In genomic region chr4:165905405-165906027, GRCh38 we compare ENCODE assay signal across 27 cellular contexts. TPM values are rescaled to one million over a fixed set of nuclear protein-coding genes. Genes with fewer than 3 reads are reported as not detected.
DNase-seq lines count a peak whose midpoint lies in the region; ATAC-seq, FAIRE-seq and TF ChIP-seq lines count a peak whose summit lies in the region.
"Had no signal": no experiment of that assay in that cellular context is flagged by ENCODE, and none has a peak within 500 bp of the region (broad histone marks: within the 10 kb centered on the region; RNA-seq: fewer than 3 reads in every experiment).

No MANE protein-coding gene starts in this region.

- no peak overlapping the region for H3K9ac ChIP-seq in SK-N-SH
- H3K9ac ChIP-seq in endothelial cell of umbilical vein (replicated peaks; ENCODE audit: extremely low read depth, insufficient read depth, low read length) = peak overlapping the region; percentile 25
- no peak overlapping the region for H3K9ac ChIP-seq in parathyroid adenoma
- H3K9ac ChIP-seq: BLaER1 treated with 17β-estradiol and CSF1 and Interleukin-3, amounts not matched to agents 10 nM and 100 nM had no signal

- no peaks in the 10 kb centered on the region for H3K9me1 ChIP-seq in endothelial cell of umbilical vein (replicated peaks; ENCODE audit: control insufficient read depth, extremely low read depth, insufficient read depth, low read length)

- intact Hi-C loops in endothelial cell of umbilical vein (cut with micrococcal nuclease) = loop anchor here (2.0 kb wide), 1 partner anchor 33 kb away; the partner anchor contains the start of gene TLL1

- no peak overlapping the region for H3K4me3 Mint-ChIP-seq in T-helper 17 cell
- H3K4me3 Mint-ChIP-seq: type B pancreatic cell had no signal

- H4K20me1 ChIP-seq in SK-N-SH (ENCODE audit: insufficient read depth) = no peaks in the 10 kb centered on the region
- H4K20me1 ChIP-seq in endothelial cell of umbilical vein (replicated peaks; ENCODE audit: control insufficient read depth, extremely low read depth, insufficient read depth, low read length) = no peaks in the 10 kb centered on the region
- H4K20me1 ChIP-seq: BLaER1 treated with 17β-estradiol and CSF1 and Interleukin-3, amounts not matched to agents 10 nM and 100 nM had no signal

- H3K79me2 ChIP-seq in SK-N-SH (ENCODE audit: insufficient read depth) = no peaks in the 10 kb centered on the region
- H3K79me2 ChIP-seq in endothelial cell of umbilical vein (ENCODE audit: control insufficient read depth, insufficient read depth, low read length) = no peaks in the 10 kb centered on the region
- no peaks in the 10 kb centered on the region for H3K79me2 ChIP-seq in parathyroid adenoma

- POLR2A ChIA-PET in SK-N-SH (lab: Yijun Ruan, JAX) = no interaction called here
- POLR2A ChIA-PET in endothelial cell of umbilical vein (lab: Charles Lee) = no interaction called here

- no peaks in the 10 kb centered on the region for H3K4me1 Mint-ChIP-seq in T-helper 17 cell

- TF ChIP-seq RAD21 in SK-N-SH (IDR thresholded peaks at IDR 0.05; ENCODE audit: low read length) = no peak

- peak; percentile 85 for FAIRE-seq in endothelial cell of umbilical vein (lab: Jason Lieb, UNC)
- FAIRE-seq: GM18507, H1 had no signal

- TF ChIP-seq EP300 in SK-N-SH (IDR thresholded peaks at IDR 0.05; ENCODE audit: borderline replicate concordance in 1 of 2, low read depth in 1 of 2, low read length in 1 of 2) = no peak

- H2AFZ ChIP-seq in SK-N-SH (ENCODE audit: low read depth) = no peak overlapping the region
- H2AFZ ChIP-seq in endothelial cell of umbilical vein (ENCODE audit: low read depth, low read length) = peak overlapping the region; percentile 68
- no peak overlapping the region for H2AFZ ChIP-seq in parathyroid adenoma

- WGBS in SK-N-SH (ENCODE audit: low lambda C conversion rate) = 6% methylated on average over 6 of the region's 6 CpGs

- no peaks in the 10 kb centered on the region for H3K27me3 Mint-ChIP-seq in T-helper 17 cell
- H3K27me3 Mint-ChIP-seq: type B pancreatic cell had no signal

- dilution Hi-C loops in endothelial cell of umbilical vein (cut with MboI; ENCODE audit: extremely low pct_ligation_motif_present, low sequenced_read_pairs) = no loop called here

- H3K36me3 ChIP-seq in SK-N-SH (replicated peaks in 1 of 2; ENCODE audit: control insufficient read depth in 1 of 2, insufficient read depth in 2 of 2, low read length in 1 of 2) (no peaks in the 10 kb centered on the region), endothelial cell of umbilical vein (ENCODE audit: control insufficient read depth in 2 of 2, extremely low read depth in 1 of 2, insufficient read depth in 2 of 2, low read length in 2 of 2) (no peaks in the 10 kb centered on the region), parathyroid adenoma (ENCODE audit: control insufficient read depth, insufficient read depth, low read length) (no peaks in the 10 kb centered on the region)
- H3K36me3 ChIP-seq: BLaER1 treated with 17β-estradiol and CSF1 and Interleukin-3, amounts not matched to agents 10 nM and 100 nM; colonic mucosa; neutrophil had no signal

- H3K27ac ChIP-seq in SK-N-SH (ENCODE audit: low read depth in 2 of 2, low read length in 1 of 2) (peak overlapping the region in 1 of 2 experiments; percentile 55; a peak in 1 of 4 replicates), endothelial cell of umbilical vein (ENCODE audit: insufficient read depth, low read depth, low read length) (peak overlapping the region; percentile 82), parathyroid adenoma (peak overlapping the region; percentile 43)
- H3K27ac ChIP-seq: 22Rv1; BLaER1 treated with 17β-estradiol and CSF1 and Interleukin-3, amounts not matched to agents 10 nM and 100 nM; colonic mucosa; neutrophil had no signal

- H3K27ac Mint-ChIP-seq in T-helper 17 cell = no peak overlapping the region
- H3K27ac Mint-ChIP-seq: type B pancreatic cell had no signal

- H3K36me3 Mint-ChIP-seq in T-helper 17 cell (ENCODE audit: low read depth) = no peaks in the 10 kb centered on the region
- H3K36me3 Mint-ChIP-seq: type B pancreatic cell had no signal

- CTCF ChIA-PET in SK-N-SH (lab: Yijun Ruan, JAX) (interaction anchor here (0.7 kb wide), 1 partner anchor 941 kb away, joined by 3 read pairs; no protein-coding TSS in a partner anchor), endothelial cell of umbilical vein (lab: Charles Lee) (interaction anchor here (1.0 to 1.4 kb wide), 5 partner anchors 13 to 412 kb away, joined by 3 read pairs; no protein-coding TSS in a partner anchor)

- H3F3A ChIP-seq in SK-N-SH (replicated peaks; ENCODE audit: insufficient read depth) = no peaks in the 10 kb centered on the region

- no peak overlapping the region for H3K4me2 ChIP-seq in SK-N-SH
- peak overlapping the region; percentile 55 for H3K4me2 ChIP-seq in endothelial cell of umbilical vein (ENCODE audit: insufficient read depth, low read length)
- no peak overlapping the region for H3K4me2 ChIP-seq in parathyroid adenoma (ENCODE audit: low read length)
- H3K4me2 ChIP-seq: BLaER1 treated with 17β-estradiol and CSF1 and Interleukin-3, amounts not matched to agents 10 nM and 100 nM had no signal

- H3K9me3 ChIP-seq in SK-N-SH = no peaks in the 10 kb centered on the region
- H3K9me3 ChIP-seq in endothelial cell of umbilical vein (replicated peaks; ENCODE audit: control insufficient read depth, insufficient read depth, low read length) = no peaks in the 10 kb centered on the region
- no peaks in the 10 kb centered on the region for H3K9me3 ChIP-seq in parathyroid adenoma (ENCODE audit: control insufficient read depth, low read length)
- no peaks in the 10 kb centered on the region for H3K9me3 ChIP-seq in T-helper 17 cell (ENCODE audit: control insufficient read depth, low read length, poor library complexity, severe bottlenecking)
- H3K9me3 ChIP-seq: BLaER1 treated with 17β-estradiol and CSF1 and Interleukin-3, amounts not matched to agents 10 nM and 100 nM; colonic mucosa; neutrophil had no signal

- no peak for TF ChIP-seq POLR2A in endothelial cell of umbilical vein (IDR thresholded peaks at IDR 0.05; ENCODE audit: low read depth, low read length)

- no peak for DNase-seq in SK-N-SH
- peak; percentile 31 for DNase-seq in RKO (ENCODE audit: low spot score)
- peak; percentile 63 for DNase-seq in endothelial cell of umbilical vein (ENCODE audit: low read depth, low spot score)
- DNase-seq in T-helper 17 cell = no peak
- DNase-seq in NOMO-1 (lab: John Stamatoyannopoulos, UW; ENCODE audit: unreplicated experiment in 2 of 2) = no peak
- DNase-seq in KG1 (lab: John Stamatoyannopoulos, UW) = no peak
- DNase-seq: activated CD4-positive, alpha-beta T cell treated with anti-CD3 and anti-CD28 coated beads for 1 hour; activated gamma-delta T cell; amygdala; colonic mucosa; DMS 273 treated with DMSO at 0.1 percent for 48 hours; hippocampal formation; kidney glomerular epithelial cell; NCI-H1694 treated with DMSO at 0.1 percent for 48 hours; NCI-H446 treated with DMSO at 0.1 percent for 48 hours; right cardiac atrium; stimulated activated naive CD4-positive, alpha-beta T cell treated with Interleukin-2 at 50 U/mL for 16 hours had no signal

- peak; percentile 44; the same call in 2 of the 3 replicates for ATAC-seq in SK-N-SH treated with all-trans-retinoic acid at 6 μM for 48 hours
- ATAC-seq in T-helper 17 cell = no peak

- H3K9me2 ChIP-seq in SK-N-SH = no peaks in the 10 kb centered on the region

- no peak overlapping the region for H3K4me3 ChIP-seq in SK-N-SH (ENCODE audit: low read depth in 2 of 2, low read length in 1 of 2)
- peak overlapping the region in 1 of 3 experiments; percentile 9 for H3K4me3 ChIP-seq in endothelial cell of umbilical vein (replicated peaks in 1 of 3; ENCODE audit: insufficient read depth in 1 of 3, low read depth in 1 of 3, low read length in 3 of 3)
- H3K4me3 ChIP-seq in parathyroid adenoma (ENCODE audit: low read depth, low read length) = no peak overlapping the region
- H3K4me3 ChIP-seq: BLaER1 treated with 17β-estradiol and CSF1 and Interleukin-3, amounts not matched to agents 10 nM and 100 nM; colonic mucosa had no signal

- BruUV-seq in endothelial cell of umbilical vein (replicated peaks; lab: Mats Ljungman, UMichigan) = no TSS peak

- H3K27me3 ChIP-seq in SK-N-SH (ENCODE audit: insufficient read depth) = no peaks in the 10 kb centered on the region
- no peaks in the 10 kb centered on the region for H3K27me3 ChIP-seq in endothelial cell of umbilical vein (ENCODE audit: control insufficient read depth in 2 of 2, insufficient read depth in 2 of 2, low read length in 2 of 2)
- no peaks in the 10 kb centered on the region for H3K27me3 ChIP-seq in parathyroid adenoma (ENCODE audit: control insufficient read depth, insufficient read depth, low read length)
- H3K27me3 ChIP-seq: BLaER1 treated with 17β-estradiol and CSF1 and Interleukin-3, amounts not matched to agents 10 nM and 100 nM; colonic mucosa; neutrophil had no signal

- TF ChIP-seq CTCF in SK-N-SH (IDR thresholded peaks at IDR 0.05) (no peak), endothelial cell of umbilical vein (IDR thresholded peaks at IDR 0.05; ENCODE audit: extremely low read depth in 1 of 2, insufficient read depth in 1 of 2, low read depth in 1 of 2, low read length in 2 of 2) (no peak), parathyroid adenoma (IDR thresholded peaks at IDR 0.05) (no peak)

- H3K4me1 ChIP-seq in SK-N-SH (ENCODE audit: control insufficient read depth in 1 of 2, insufficient read depth in 2 of 2, low read depth in 1 of 2, low read length in 1 of 2) = no peaks in the 10 kb centered on the region; a peak in 1 of 4 replicates
- H3K4me1 ChIP-seq in endothelial cell of umbilical vein (ENCODE audit: control insufficient read depth, extremely low read depth, insufficient read depth, low read length) = peaks cover 18% of the 10 kb centered on the region
- H3K4me1 ChIP-seq in parathyroid adenoma = no peaks in the 10 kb centered on the region
- H3K4me1 ChIP-seq: BLaER1 treated with 17β-estradiol and CSF1 and Interleukin-3, amounts not matched to agents 10 nM and 100 nM; colonic mucosa had no signal

TF ChIP-seq in SK-N-SH treated with all-trans-retinoic acid at 6 μM for 48 hours, 23 proteins besides CTCF, POLR2A, EP300 and RAD21 (continues in another document):
- TF ChIP-seq GLIS3 (CRISPR knock-in tag; IDR thresholded peaks at IDR 0.05) = no peak

TF ChIP-seq in SK-N-SH, 30 proteins besides CTCF, POLR2A, EP300 and RAD21 (continues in another document):
- TF ChIP-seq GABPA (IDR thresholded peaks at IDR 0.05; ENCODE audit: low read depth) = no peak

RNA-seq across cellular contexts. Expression of gene TLL1, which starts 32.5 kb away (rescaled TPM):
- polyA plus RNA-seq in SK-N-SH (2012; rRNA removed) (0.07 and 0.11 TPM in 2 replicates), endothelial cell of umbilical vein (0.25 and 0.41 TPM in 2 replicates)
- polyA plus RNA-seq in SK-N-SH (2012; cell fraction: cytosol; rRNA removed) = 0.08 and 0.17 TPM in 2 replicates
- 0.04 and 0.10 TPM in 2 replicates for polyA plus RNA-seq in SK-N-SH (2012; cell fraction: nucleus; rRNA removed)
- total RNA-seq in endothelial cell of umbilical vein (1.3 and 1.4 TPM in 2 replicates), T-helper 17 cell (not detected)
- 0.54 and 0.56 TPM in 2 replicates for polyA plus RNA-seq in endothelial cell of umbilical vein (2011; cell fraction: cytosol; rRNA removed)
- polyA plus RNA-seq in endothelial cell of umbilical vein (2011; cell fraction: nucleus; rRNA removed) = 0.90 and 1.5 TPM in 2 replicates
- polyA plus RNA-seq in endothelial cell of umbilical vein (2012) = 1.7 and 4.6 TPM in 2 replicates
- 2.2 and 3.2 TPM in 2 replicates for polyA minus RNA-seq in endothelial cell of umbilical vein
- 0.41 TPM for polyA minus RNA-seq in endothelial cell of umbilical vein (2011; cell fraction: cytosol; rRNA and poly(A)+ RNA removed)
- 4.6 and 4.9 TPM in 2 replicates for polyA minus RNA-seq in endothelial cell of umbilical vein (2011; cell fraction: nucleus; rRNA and poly(A)+ RNA removed)
- total RNA-seq: LHCN-M2, mononuclear cell had no signal

Comparison
In these comparisons a context has a peak if more than half of its experiments do, and no peak if none do; other contexts are left out.
1. DNase-seq: peak in RKO (single experiment) and endothelial cell of umbilical vein (single experiment); none in SK-N-SH (single experiment), T-helper 17 cell (0 of 3), NOMO-1 (0 of 2) and KG1 (single experiment).